ENCODE assay signal across 8 cellular contexts in genomic region chr17:35808240-35808961, GRCh38. TPM values are rescaled to one million over a fixed set of nuclear protein-coding genes. Genes with fewer than 3 reads are reported as not detected.
DNase-seq lines count a peak whose midpoint lies in the region; ATAC-seq and TF ChIP-seq lines count a peak whose summit lies in the region.

No MANE protein-coding gene starts in this region.

- H3K36me3 ChIP-seq in CD8-positive, alpha-beta T cell (ENCODE audit: insufficient read depth, low read length) = no peaks in the 10 kb centered on the region
- H3K36me3 ChIP-seq in Loucy (ENCODE audit: insufficient read depth, low read length) (0 out of 2 replicates have a peak, but pooled peaks cover 3% of the 10 kb centered on the region), neural progenitor cell (peaks cover 3% of the 10 kb centered on the region)

- peaks cover 41% of the 10 kb centered on the region for H3K79me2 ChIP-seq in Loucy (ENCODE audit: insufficient read depth, low read length)
- peaks cover 41% of the 10 kb centered on the region for H3K79me2 ChIP-seq in neural progenitor cell (ENCODE audit: low read depth)

- intact Hi-C loops in CD8-positive, alpha-beta T cell (cut with DNase I, micrococcal nuclease) = loop anchor here (2.0 to 10.0 kb wide), 7 partner anchors 196 to 846 kb away; partner anchors contain the start of genes SLFN5 (in 2 of the 2), AP2B1 (in 1 of the 2), CCT6B (in 1 of the 2) and NLE1 (in 1 of the 2)
- intact Hi-C loops in dorsolateral prefrontal cortex (cut with DNase I) = loop anchor here in 1 of 2 donors (5.0 to 10.0 kb wide), 2 partner anchors 39 to 224 kb away; partner anchors contain the start of gene AP2B1

- H3F3A ChIP-seq in Loucy (ENCODE audit: low read depth) (no peaks in the 10 kb centered on the region), neural progenitor cell (ENCODE audit: low read depth) (peaks cover 8% of the 10 kb centered on the region)

- ATAC-seq in CD8-positive, alpha-beta T cell = no peak

- H2AFZ ChIP-seq in Loucy (ENCODE audit: low read length) (peak overlapping the region; percentile 82), neural progenitor cell (replicated peaks) (peak overlapping the region; percentile 89)

- H3K4me1 ChIP-seq in CD8-positive, alpha-beta T cell (ENCODE audit: insufficient read depth, low read length) = peaks cover 45% of the 10 kb centered on the region
- H3K4me1 ChIP-seq in Loucy (ENCODE audit: insufficient read depth, low read length, poor library complexity, severe bottlenecking) (peaks cover 36% of the 10 kb centered on the region), neural progenitor cell (peaks cover 18% of the 10 kb centered on the region)

- H3K9me2 ChIP-seq in Loucy (replicated peaks; ENCODE audit: low read depth, low read length) = no peaks in the 10 kb centered on the region

- no peaks in the 10 kb centered on the region for H3K27me3 ChIP-seq in CD8-positive, alpha-beta T cell (ENCODE audit: insufficient read depth, low read length)
- H3K27me3 ChIP-seq in Loucy (ENCODE audit: insufficient read depth, low read length, poor library complexity, severe bottlenecking) (no peaks in the 10 kb centered on the region), dorsolateral prefrontal cortex (no peaks in the 10 kb centered on the region), neural progenitor cell (no peaks in the 10 kb centered on the region)

- peak overlapping the region; percentile 64 for H3K4me3 ChIP-seq in CD8-positive, alpha-beta T cell (ENCODE audit: low read depth, low read length)
- H3K4me3 ChIP-seq in Loucy (ENCODE audit: low read length, poor library complexity, severe bottlenecking) (peak overlapping the region; percentile 89), dorsolateral prefrontal cortex (peak overlapping the region; percentile 64 to 99 (median 89)), neural progenitor cell (peak overlapping the region; percentile 93)

- no peaks in the 10 kb centered on the region for H3K27me3 Mint-ChIP-seq in CD8-positive, alpha-beta T cell (ENCODE audit: low read depth)
- H3K27me3 Mint-ChIP-seq in neural progenitor cell (ENCODE audit: insufficient read depth, low read depth) = peaks cover 9% of the 10 kb centered on the region

- peaks cover 41% of the 10 kb centered on the region for H4K20me1 ChIP-seq in Loucy (ENCODE audit: insufficient read depth, low read length, poor library complexity, severe bottlenecking)
- H4K20me1 ChIP-seq in neural progenitor cell (ENCODE audit: low read depth) = peaks cover 37% of the 10 kb centered on the region

- H3K36me3 Mint-ChIP-seq in CD8-positive, alpha-beta T cell = peaks cover 21% of the 10 kb centered on the region
- H3K36me3 Mint-ChIP-seq in neural progenitor cell = peaks cover 3% of the 10 kb centered on the region

- H3K4me2 ChIP-seq in Loucy (ENCODE audit: low read depth, low read length, poor library complexity, severe bottlenecking) (peak overlapping the region; percentile 93), neural progenitor cell (peak overlapping the region; percentile 95)

- TF ChIP-seq CTCF in CD8-positive, alpha-beta T cell (IDR thresholded peaks at IDR 0.05) = no peak
- TF ChIP-seq CTCF in Loucy (conservative IDR thresholded peaks at IDR 0.05; ENCODE audit: low read length) (no peak), dorsolateral prefrontal cortex (IDR thresholded peaks at IDR 0.05 in 54 of 56, conservative IDR thresholded peaks at IDR 0.05 in 2 of 56; ENCODE audit: low read depth in 1 of 56, partially characterized antibody in 56 of 56) (no peak), neural progenitor cell (IDR thresholded peaks at IDR 0.05) (no peak)

- peak overlapping the region; percentile 77 for H3K27ac ChIP-seq in CD8-positive, alpha-beta T cell (ENCODE audit: low read depth, low read length)
- H3K27ac ChIP-seq in dorsolateral prefrontal cortex (peak overlapping the region; percentile 82 to 99 (median 97)), neural progenitor cell (no peak overlapping the region)

- H3K9ac ChIP-seq in Loucy (ENCODE audit: low read depth, low read length, poor library complexity, severe bottlenecking) = peak overlapping the region; percentile 91
- H3K9ac ChIP-seq in neural progenitor cell = no peak overlapping the region

- CTCF ChIA-PET in CD8-positive, alpha-beta T cell (lab: Charles Lee) = interaction anchor here (0.5 to 11.2 kb wide), 26 partner anchors 9 to 688 kb away, joined by 3 to 305 read pairs (median 4); partner anchors contain the start of genes C17orf50, MMP28, PEX12 and RAD51D

- peak overlapping the region; percentile 99 for H3K27ac Mint-ChIP-seq in CD8-positive, alpha-beta T cell
- H3K27ac Mint-ChIP-seq in neural progenitor cell = peak overlapping the region; percentile 100

- H3K4me1 Mint-ChIP-seq in CD8-positive, alpha-beta T cell (ENCODE audit: low read depth) = peaks cover 61% of the 10 kb centered on the region
- H3K4me1 Mint-ChIP-seq in neural progenitor cell = peaks cover 33% of the 10 kb centered on the region

- POLR2A ChIA-PET in CD8-positive, alpha-beta T cell (lab: Charles Lee) = interaction anchor here (0.7 to 4.8 kb wide), 21 partner anchors 8 to 274 kb away, joined by 3 to 84 read pairs (median 4); partner anchors contain the start of genes C17orf50, MMP28 and PEX12

- no peaks in the 10 kb centered on the region for H3K9me3 Mint-ChIP-seq in CD8-positive, alpha-beta T cell
- H3K9me3 Mint-ChIP-seq in neural progenitor cell = no peaks in the 10 kb centered on the region

- no peak for DNase-seq in CD8-positive, alpha-beta T cell
- DNase-seq in dorsolateral prefrontal cortex (no peak), neural progenitor cell (ENCODE audit: low spot score) (no peak), GM03348 (ENCODE audit: low spot score) (no peak), NCI-H524 (lab: John Stamatoyannopoulos, UW) (no peak), NCI-H2029 (lab: John Stamatoyannopoulos, UW) (no peak), NCI-H510A treated with DMSO at 0.1 percent for 48 hours (lab: John Stamatoyannopoulos, UW) (no peak)

- no peaks in the 10 kb centered on the region for H3K9me3 ChIP-seq in CD8-positive, alpha-beta T cell (ENCODE audit: low read length)
- H3K9me3 ChIP-seq in Loucy (ENCODE audit: insufficient read depth, low read depth, low read length) (no peaks in the 10 kb centered on the region), neural progenitor cell (ENCODE audit: low read depth) (no peaks in the 10 kb centered on the region)

- peak overlapping the region; percentile 98 for H3K4me3 Mint-ChIP-seq in CD8-positive, alpha-beta T cell
- H3K4me3 Mint-ChIP-seq in neural progenitor cell = peak overlapping the region; percentile 97

RNA-seq across cellular contexts. Expression of gene TAF15, which starts 0.9 kb away (rescaled TPM):
- total RNA-seq in CD8-positive, alpha-beta T cell = 100 to 1,000 TPM; 118 to 121 TPM
- total RNA-seq in dorsolateral prefrontal cortex = 100 to 1,000 TPM; 108 to 175 (median 146) TPM
- 84.8 and 90.1 TPM in 2 replicates for total RNA-seq in neural progenitor cell (ENCODE audit: low replicate concordance)

RNA-seq across cellular contexts. Expression of gene MMP28, which starts 13.0 kb away (rescaled TPM):
- total RNA-seq in CD8-positive, alpha-beta T cell = 1 to 10 TPM; 5.4 to 6.5 TPM
- total RNA-seq in dorsolateral prefrontal cortex = 10 to 100 TPM in 90 of 120 experiments, 1 to 10 TPM in 30; 4.7 to 30.2 (median 13.2) TPM
- not detected in 2 replicates for total RNA-seq in neural progenitor cell (ENCODE audit: low replicate concordance)

RNA-seq across cellular contexts. Expression of gene C17orf50, which starts 47.7 kb away (rescaled TPM):
- total RNA-seq in CD8-positive, alpha-beta T cell = not detected
- total RNA-seq in dorsolateral prefrontal cortex (1 to 10 TPM in 1 of 120 experiments, under 1 TPM in 14, not detected in 105; 0.46 to 1.0 (median 0.71) TPM), neural progenitor cell (ENCODE audit: low replicate concordance) (not detected in 2 replicates)

RNA-seq across cellular contexts. Expression of gene GAS2L2, which starts 55.4 kb away (rescaled TPM):
- under 1 TPM; 0.17 to 0.27 TPM for total RNA-seq in CD8-positive, alpha-beta T cell
- total RNA-seq in dorsolateral prefrontal cortex (1 to 10 TPM in 93 of 120 experiments, under 1 TPM in 27; 0.32 to 2.8 (median 1.3) TPM), neural progenitor cell (ENCODE audit: low replicate concordance) (0.09 TPM in 1 of 2 replicates, not detected in the other)
